Comparison of ENCODE assay signal across 18 cellular contexts in genomic region chr9:72428329-72428728, GRCh38.
A peak's percentile ranks its signal among the peaks of the same experiment; 100 is the strongest.
DNase-seq lines count a peak whose midpoint lies in the region; ATAC-seq and TF ChIP-seq lines count a peak whose summit lies in the region.
"Had no signal": no experiment of that assay in that cellular context is flagged by ENCODE, and none has a peak within 500 bp of the region (broad histone marks: within the 10 kb centered on the region; RNA-seq: fewer than 3 reads in every experiment).

No MANE protein-coding gene starts in this region.

- H3K9me3 ChIP-seq in right cardiac atrium (ENCODE audit: control insufficient read depth, low read length) (no peaks in the 10 kb centered on the region), heart right ventricle (no peaks in the 10 kb centered on the region)
- H3K9me3 ChIP-seq: upper lobe of left lung had no signal

- H3K4me3 ChIP-seq in right cardiac atrium (ENCODE audit: low read length) (no peak overlapping the region), heart right ventricle (no peak overlapping the region)
- H3K4me3 ChIP-seq: upper lobe of left lung had no signal

- H3K27ac ChIP-seq in right cardiac atrium (ENCODE audit: low read length): no peak overlapping the region
- no peak overlapping the region for H3K27ac ChIP-seq in heart right ventricle
- H3K27ac ChIP-seq: upper lobe of left lung had no signal

- intact Hi-C loops in right cardiac atrium (cut with DNase I): no loop called here
- intact Hi-C loops in heart right ventricle (cut with DNase I): no loop called here

- TF ChIP-seq CTCF in heart right ventricle (IDR thresholded peaks at IDR 0.05): no peak

- DNase-seq in right cardiac atrium (no peak), heart right ventricle (no peak), astrocyte of the hippocampus (ENCODE audit: low read depth, low spot score) (peak; percentile 82), hepatic stellate cell (ENCODE audit: low spot score) (peak; percentile 22), GF-D8 (lab: John Stamatoyannopoulos, UW) (no peak)
- no peak for DNase-seq in activated effector memory CD4-positive, alpha-beta T cell treated with anti-CD3 and anti-CD28 coated beads, Interleukin-2, amount 50 U/mL, for 16 hours
- DNase-seq: 8988T; activated naive CD4-positive, alpha-beta T cell; GDM1; H7; left ventricle myocardium superior; naive B cell; NCI-H1694 treated with DMSO at 0.1 percent for 48 hours; NCI-H345; stimulated activated naive CD8-positive, alpha-beta T cell treated with anti-CD3 and anti-CD28 coated beads, Interleukin-15, Interleukin-2, amounts not matched to agents 100 U/mL and 50 U/mL, for 24 hours; upper lobe of left lung had no signal

- ATAC-seq in right cardiac atrium (peak; percentile 40 to 59), heart right ventricle (no peak), HG03159 (IDR thresholded peaks at IDR 0.05; ENCODE audit: unreplicated experiment) (no peak), GM18498 (IDR thresholded peaks at IDR 0.05; ENCODE audit: unreplicated experiment) (no peak)
- ATAC-seq: left ventricle myocardium superior; stimulated activated naive CD8-positive, alpha-beta T cell treated with anti-CD3 and anti-CD28 coated beads, Interleukin-15, Interleukin-2, amounts not matched to agents 100 U/mL and 50 U/mL, for 24 hours had no signal

- WGBS in right cardiac atrium: 25% methylated on average over 1 of the region's 1 CpG
- 40 to 45% methylated on average over 1 of the region's 1 CpG for WGBS in heart right ventricle, 2 donors

- H3K27me3 ChIP-seq in right cardiac atrium (ENCODE audit: control insufficient read depth, insufficient read depth) (no peaks in the 10 kb centered on the region), heart right ventricle (no peaks in the 10 kb centered on the region)
- H3K27me3 ChIP-seq: upper lobe of left lung had no signal

- H3K36me3 ChIP-seq in heart right ventricle: no peaks in the 10 kb centered on the region
- H3K36me3 ChIP-seq: upper lobe of left lung had no signal

- H3K4me1 ChIP-seq in right cardiac atrium (ENCODE audit: control insufficient read depth, insufficient read depth, low read length) (no peaks in the 10 kb centered on the region), heart right ventricle (peaks cover 0 to 16% (median 0%) of the 10 kb centered on the region in 9 donors)
- H3K4me1 ChIP-seq: upper lobe of left lung had no signal

Comparison
In these comparisons a context has a peak if more than half of its experiments do, and no peak if none do; other contexts are left out.
1. ATAC-seq: peak in right cardiac atrium (2 of 2); none in heart right ventricle (0 of 8), HG03159 (single experiment) and GM18498 (single experiment).
2. DNase-seq: peak in astrocyte of the hippocampus (single experiment) and hepatic stellate cell (single experiment); none in right cardiac atrium (0 of 3), heart right ventricle (0 of 2), activated effector memory CD4-positive, alpha-beta T cell treated with anti-CD3 and anti-CD28 coated beads, Interleukin-2, amount 50 U/mL, for 16 hours (single experiment) and GF-D8 (single experiment).